ENCODE assay signal across 1 cellular context in the genomic region with DNA sequence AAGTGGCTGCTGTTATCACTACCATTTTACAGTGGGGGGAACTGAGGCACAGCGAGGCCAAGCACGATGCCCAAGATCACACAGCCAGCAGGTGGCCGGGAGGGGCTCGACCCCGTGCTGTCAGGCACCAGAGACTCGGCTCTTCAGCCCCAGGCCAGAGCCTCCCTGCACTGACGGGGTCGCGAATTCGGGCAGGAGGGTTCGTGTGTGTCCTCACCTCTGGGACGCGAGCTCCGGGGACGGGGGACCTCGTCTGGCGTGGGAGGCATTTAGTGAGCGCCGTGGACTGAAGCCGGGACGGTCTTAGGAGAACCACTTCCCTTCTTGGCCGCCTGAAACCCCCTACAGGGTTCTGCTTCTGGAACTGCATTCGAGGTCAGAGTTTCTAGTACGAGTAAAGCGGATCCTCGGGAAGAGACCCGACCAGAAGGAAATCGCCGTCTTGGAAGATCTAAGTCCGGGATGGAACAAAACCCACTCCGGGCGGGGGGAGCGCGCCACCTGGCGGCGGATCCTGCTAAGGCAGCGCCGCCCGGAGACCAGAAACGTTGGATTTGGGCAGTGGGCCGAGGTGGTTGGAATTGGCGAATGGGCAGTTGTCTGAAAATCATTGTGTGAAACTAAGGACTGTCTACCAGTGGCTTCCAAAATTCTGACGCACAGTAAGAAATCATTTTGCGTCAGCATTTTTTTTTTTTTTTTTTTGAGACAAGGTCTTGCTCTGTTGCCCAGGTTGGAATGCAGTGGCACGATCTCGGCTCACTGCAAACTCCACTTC.
TF ChIP-seq lines count a peak whose summit lies in the region.

No MANE protein-coding gene starts in this region.

TF ChIP-seq in SK-N-SH treated with all-trans-retinoic acid at 6 μM for 48 hours, 23 proteins besides CTCF, POLR2A, EP300 and RAD21 (continued from another document):
- TF ChIP-seq TSHZ2 (CRISPR knock-in tag; IDR thresholded peaks at IDR 0.05), result no peak
